ENCODE assay signal across 35 cellular contexts in the genomic region with DNA sequence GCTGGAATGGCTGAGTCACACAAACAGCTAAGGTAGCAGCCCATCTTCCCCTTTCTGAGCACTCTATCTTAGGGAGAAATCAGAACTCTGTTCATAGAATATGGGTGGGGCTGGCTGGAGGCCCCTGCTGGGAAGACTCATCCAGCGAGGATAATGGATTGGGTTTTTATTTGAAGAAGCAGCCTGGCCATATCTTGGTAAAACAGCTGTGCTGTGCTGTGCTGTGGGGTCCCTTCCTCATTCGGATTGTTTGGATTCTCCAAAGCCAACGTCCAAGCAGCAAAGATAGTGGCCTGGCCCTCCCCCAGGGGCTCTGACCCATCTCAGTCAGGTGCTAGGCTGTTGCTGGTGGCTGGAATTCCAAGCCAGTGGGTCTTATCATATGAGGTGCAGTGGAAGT.
"Had no signal": no experiment of that assay in that cellular context is flagged by ENCODE, and none has a peak within 500 bp of the region (broad histone marks: within the 10 kb centered on the region; RNA-seq: fewer than 3 reads in every experiment).

No MANE protein-coding gene starts in this region.

- DNase-seq: activated CD4-positive, alpha-beta memory T cell treated with anti-CD3 and anti-CD28 coated beads for 36 hours; activated CD4-positive, alpha-beta T cell treated with anti-CD3 and anti-CD28 coated beads for 36 hours; activated CD4-positive, alpha-beta T cell treated with anti-CD3 and anti-CD28 coated beads, Interleukin-2, amount 10 ng/mL, durations not matched to agents 24 days and 14 days; activated CD4-positive, CD25-positive, alpha-beta regulatory T cell; activated CD4-positive, CD25-positive, alpha-beta regulatory T cell treated with anti-CD3 and anti-CD28 coated beads, Interleukin-2, amount 50 U/mL, for 72 hours; activated CD8-positive, alpha-beta memory T cell treated with anti-CD3 and anti-CD28 coated beads, Interleukin-2, amount 10 ng/mL, durations not matched to agents 7 days and 5 days; activated CD8-positive, alpha-beta memory T cell treated with anti-CD3 and anti-CD28 coated beads, Interleukin-2, amount 50 U/mL, for 4 hours; activated CD8-positive, alpha-beta T cell treated with anti-CD3 and anti-CD28 coated beads, Interleukin-2, amount 10 ng/mL, durations not matched to agents 7 days and 5 days; activated effector memory CD4-positive, alpha-beta T cell treated with anti-CD3 and anti-CD28 coated beads, Interleukin-2, amount 50 U/mL, for 16 hours; activated naive CD4-positive, alpha-beta T cell treated with anti-CD3 and anti-CD28 coated beads, Interleukin-2, amount 50 U/mL, for 16 hours; activated T-cell treated with anti-CD3 and anti-CD28 coated beads, Interleukin-2, amount 50 U/mL, for 1 hour; activated T-cell treated with anti-CD3 and anti-CD28 coated beads, Interleukin-2, amount 50 U/mL, for 48 hours; adrenal gland; amygdala; aorta; body of pancreas; caudate nucleus; cortex of kidney; dermis blood vessel endothelial cell; effector CD4-positive, alpha-beta T cell; effector memory CD8-positive, alpha-beta T cell; esophagus squamous epithelium; foreskin melanocyte; T-helper 1 cell; T-helper 17 cell; T1000 had no signal

- H3K4me1 ChIP-seq: adrenal gland, body of pancreas, esophagus squamous epithelium, gastroesophageal sphincter had no signal

- H3K27ac Mint-ChIP-seq: activated CD4-positive, alpha-beta memory T cell treated with anti-CD3 and anti-CD28 coated beads for 36 hours; activated CD4-positive, alpha-beta T cell treated with anti-CD3 and anti-CD28 coated beads for 36 hours; activated CD4-positive, alpha-beta T cell treated with anti-CD3 and anti-CD28 coated beads, Interleukin-2, amount 10 ng/mL, durations not matched to agents 24 days and 14 days; activated CD8-positive, alpha-beta memory T cell treated with anti-CD3 and anti-CD28 coated beads, Interleukin-2, amount 10 ng/mL, durations not matched to agents 7 days and 5 days; activated CD8-positive, alpha-beta T cell treated with anti-CD3 and anti-CD28 coated beads, Interleukin-2, amount 10 ng/mL, durations not matched to agents 7 days and 5 days; activated naive CD8-positive, alpha-beta T cell; activated T-helper 1 cell treated with anti-CD3 and anti-CD28 coated beads, Interleukin-12 subunit alpha, Interleukin-12 subunit beta, Interleukin-2, Interleukin-4 antibody, amounts not matched to agents 30 ng/mL and 10 ng/mL and 1 ng/mL, durations not matched to agents 14 hours and 24 hours and 36 hours; activated T-helper 2 cell treated with anti-CD3 and anti-CD28 coated beads, Interferon-gamma antibody, Interleukin-2, Interleukin-4, amounts not matched to agents 10 μg/mL and 5 μg/mL and 100 μg/mL, durations not matched to agents 14 hours and 24 hours and 36 hours; effector memory CD8-positive, alpha-beta T cell; T-helper 17 cell; T-helper 2 cell treated with Interferon-gamma antibody and Interleukin-4, amounts not matched to agents 5 μg/mL and 100 μg/mL, for 36 hours had no signal

- H3K4me3 Mint-ChIP-seq: activated CD4-positive, alpha-beta memory T cell treated with anti-CD3 and anti-CD28 coated beads for 36 hours; activated CD4-positive, alpha-beta T cell treated with anti-CD3 and anti-CD28 coated beads for 36 hours; activated CD4-positive, alpha-beta T cell treated with anti-CD3 and anti-CD28 coated beads, Interleukin-2, amount 10 ng/mL, durations not matched to agents 24 days and 14 days; activated CD8-positive, alpha-beta memory T cell treated with anti-CD3 and anti-CD28 coated beads, Interleukin-2, amount 10 ng/mL, durations not matched to agents 7 days and 5 days; activated CD8-positive, alpha-beta T cell treated with anti-CD3 and anti-CD28 coated beads, Interleukin-2, amount 10 ng/mL, durations not matched to agents 7 days and 5 days; activated naive CD8-positive, alpha-beta T cell; activated T-helper 1 cell treated with anti-CD3 and anti-CD28 coated beads, Interleukin-12 subunit alpha, Interleukin-12 subunit beta, Interleukin-2, Interleukin-4 antibody, amounts not matched to agents 30 ng/mL and 10 ng/mL and 1 ng/mL, durations not matched to agents 14 hours and 24 hours and 36 hours; effector memory CD8-positive, alpha-beta T cell; T-helper 17 cell; T-helper 2 cell treated with Interferon-gamma antibody and Interleukin-4, amounts not matched to agents 5 μg/mL and 100 μg/mL, for 36 hours had no signal

- ATAC-seq: activated CD4-positive, alpha-beta T cell treated with anti-CD3 and anti-CD28 coated beads for 36 hours; activated CD8-positive, alpha-beta memory T cell treated with anti-CD3 and anti-CD28 coated beads, Interleukin-2, amount 10 ng/mL, durations not matched to agents 7 days and 5 days; activated CD8-positive, alpha-beta T cell treated with anti-CD3 and anti-CD28 coated beads, Interleukin-2, amount 10 ng/mL, durations not matched to agents 7 days and 5 days; body of pancreas; effector memory CD8-positive, alpha-beta T cell; gastroesophageal sphincter; T-helper 17 cell had no signal

- H3K36me3 ChIP-seq: adrenal gland, esophagus squamous epithelium had no signal

- H3K4me3 ChIP-seq: adrenal gland, body of pancreas, esophagus squamous epithelium, gastroesophageal sphincter had no signal

- H3K27me3 ChIP-seq: adrenal gland, body of pancreas, esophagus squamous epithelium, gastroesophageal sphincter had no signal

- FAIRE-seq: colon, endometrium, endothelial cell of umbilical vein had no signal

- H3K27me3 Mint-ChIP-seq: activated CD4-positive, alpha-beta memory T cell treated with anti-CD3 and anti-CD28 coated beads for 36 hours; activated CD4-positive, alpha-beta T cell treated with anti-CD3 and anti-CD28 coated beads for 36 hours; activated CD4-positive, alpha-beta T cell treated with anti-CD3 and anti-CD28 coated beads, Interleukin-2, amount 10 ng/mL, durations not matched to agents 24 days and 14 days; activated CD8-positive, alpha-beta memory T cell treated with anti-CD3 and anti-CD28 coated beads, Interleukin-2, amount 10 ng/mL, durations not matched to agents 7 days and 5 days; activated naive CD8-positive, alpha-beta T cell; effector memory CD8-positive, alpha-beta T cell; T-helper 17 cell had no signal

- H3K4me1 Mint-ChIP-seq: activated CD4-positive, alpha-beta T cell treated with anti-CD3 and anti-CD28 coated beads for 36 hours; activated CD4-positive, alpha-beta T cell treated with anti-CD3 and anti-CD28 coated beads, Interleukin-2, amount 10 ng/mL, durations not matched to agents 24 days and 14 days; activated CD8-positive, alpha-beta memory T cell treated with anti-CD3 and anti-CD28 coated beads, Interleukin-2, amount 10 ng/mL, durations not matched to agents 7 days and 5 days; T-helper 17 cell had no signal

- H3K27ac ChIP-seq: adrenal gland, body of pancreas, epithelial cell of prostate, esophagus squamous epithelium, gastroesophageal sphincter had no signal
